ENCODE assay signal across 1 cellular context in genomic region chr20:35664544-35665206, GRCh38.
TF ChIP-seq lines count a peak whose summit lies in the region.

TSS of gene CPNE1 (minus strand) at chr20:35664900. CDS start at chr20:35632923, 31,977 bp downstream.
TSS of gene RBM12 (minus strand) at chr20:35664900. CDS start at chr20:35655322, 9,578 bp downstream.

TF ChIP-seq in HepG2, 621 proteins besides CTCF, POLR2A, EP300 and RAD21 (continued from another document and continues in another):
- no peak for TF ChIP-seq U2AF2 (IDR thresholded peaks at IDR 0.05; ENCODE audit: low read depth, low read length)
- TF ChIP-seq TMF1 (CRISPR knock-in tag; IDR thresholded peaks at IDR 0.05; ENCODE audit: low read depth): peak; percentile 98
- peak; percentile 85; the same call in 1 of the 2 replicates for TF ChIP-seq ZNF512 (CRISPR knock-in tag; IDR thresholded peaks at IDR 0.05)
- TF ChIP-seq ZNF251 (CRISPR knock-in tag; IDR thresholded peaks at IDR 0.05): peak; percentile 53; the same call in 1 of the 2 replicates
- no peak for TF ChIP-seq ARID3A (IDR thresholded peaks at IDR 0.05; ENCODE audit: low read depth, low read length)
- TF ChIP-seq ZNF12 (CRISPR knock-in tag; IDR thresholded peaks at IDR 0.05): no peak; the same call in none of the 2 replicates
- TF ChIP-seq ARID5B (CRISPR knock-in tag; IDR thresholded peaks at IDR 0.05): peak; percentile 79
- TF ChIP-seq HCFC1 (IDR thresholded peaks at IDR 0.05; ENCODE audit: low read depth, low read length): peak; percentile 53; the same call in 1 of the 2 replicates
- no peak for TF ChIP-seq HDAC6 (IDR thresholded peaks at IDR 0.05; ENCODE audit: low read depth, low read length)
- peak; percentile 97 for TF ChIP-seq ERF (CRISPR knock-in tag; IDR thresholded peaks at IDR 0.05)
- peak; percentile 74; the same call in 1 of the 2 replicates for TF ChIP-seq ZNF275 (CRISPR knock-in tag; IDR thresholded peaks at IDR 0.05; ENCODE audit: borderline replicate concordance)
- no peak for TF ChIP-seq SOX6 (IDR thresholded peaks at IDR 0.05)
- TF ChIP-seq SOX6 (CRISPR knock-in tag; IDR thresholded peaks at IDR 0.05): peak; percentile 78
- TF ChIP-seq HHEX (CRISPR knock-in tag; IDR thresholded peaks at IDR 0.05): no peak
- no peak for TF ChIP-seq HMGA1 (CRISPR knock-in tag; conservative IDR thresholded peaks at IDR 0.05)
- TF ChIP-seq ZBTB33 (CRISPR knock-in tag; IDR thresholded peaks at IDR 0.05): peak; percentile 51; the same call in 1 of the 2 replicates
- TF ChIP-seq ATRX (CRISPR knock-in tag; IDR thresholded peaks at IDR 0.05; ENCODE audit: borderline replicate concordance): no peak
- peak; percentile 97 for TF ChIP-seq IKZF4 (CRISPR knock-in tag; IDR thresholded peaks at IDR 0.05; ENCODE audit: borderline replicate concordance, low read depth, not compliant biosample characterization)
- TF ChIP-seq FUBP1 (CRISPR knock-in tag; IDR thresholded peaks at IDR 0.05; ENCODE audit: borderline replicate concordance): no peak; the same call in 1 of the 2 replicates
- 0 out of 2 replicates have a peak, but pooled peaks have one; percentile 13 for TF ChIP-seq CC2D1A (CRISPR knock-in tag; IDR thresholded peaks at IDR 0.05)
- TF ChIP-seq RFX3 (CRISPR knock-in tag; IDR thresholded peaks at IDR 0.05): no peak
- TF ChIP-seq ZNF672 (CRISPR knock-in tag; IDR thresholded peaks at IDR 0.05): no peak; the same call in 1 of the 2 replicates
- no peak for TF ChIP-seq HNRNPUL1 (IDR thresholded peaks at IDR 0.05; ENCODE audit: low read depth, low read length)
- peak; percentile 97; the same call in 1 of the 2 replicates for TF ChIP-seq ZNF713 (CRISPR knock-in tag; IDR thresholded peaks at IDR 0.05)
- no peak for TF ChIP-seq GABPA (IDR thresholded peaks at IDR 0.05; ENCODE audit: low read depth, low read length)
- peak; percentile 86 for TF ChIP-seq GABPA (CRISPR knock-in tag; IDR thresholded peaks at IDR 0.05; ENCODE audit: low read depth)
- peak; percentile 75; the same call in 1 of the 2 replicates for TF ChIP-seq ZSCAN25 (CRISPR knock-in tag; IDR thresholded peaks at IDR 0.05)
- peak; percentile 87 for TF ChIP-seq SNAPC2 (CRISPR knock-in tag; IDR thresholded peaks at IDR 0.05)
- peak; percentile 100 for TF ChIP-seq RBFOX2 (IDR thresholded peaks at IDR 0.05; ENCODE audit: low read depth, low read length)
- TF ChIP-seq ZNF205 (CRISPR knock-in tag; IDR thresholded peaks at IDR 0.05): no peak; the same call in none of the 2 replicates
- peak; percentile 91; the same call in 1 of the 2 replicates for TF ChIP-seq EED (CRISPR knock-in tag; IDR thresholded peaks at IDR 0.05)
- 0 out of 2 replicates have a peak, but pooled peaks have one; percentile 79 for TF ChIP-seq NR1H2 (CRISPR knock-in tag; IDR thresholded peaks at IDR 0.05; ENCODE audit: borderline replicate concordance, low read depth)
- no peak for TF ChIP-seq RBAK (CRISPR knock-in tag; IDR thresholded peaks at IDR 0.05)
- 0 out of 2 replicates have a peak, but pooled peaks have one; percentile 89 for TF ChIP-seq ZBTB46 (CRISPR knock-in tag; IDR thresholded peaks at IDR 0.05; ENCODE audit: borderline replicate concordance)
- peak; percentile 88 for TF ChIP-seq PAXIP1 (CRISPR knock-in tag; conservative IDR thresholded peaks at IDR 0.05)
- TF ChIP-seq ZNF660 (CRISPR knock-in tag; IDR thresholded peaks at IDR 0.05; ENCODE audit: borderline replicate concordance, low read depth): peak; percentile 97
- no peak for TF ChIP-seq ZNF282 (IDR thresholded peaks at IDR 0.05; ENCODE audit: partially characterized antibody)
- peak; percentile 98 for TF ChIP-seq ZNF556 (CRISPR knock-in tag; IDR thresholded peaks at IDR 0.05; ENCODE audit: borderline replicate concordance)
- peak; percentile 99 for TF ChIP-seq KAT7 (CRISPR knock-in tag; IDR thresholded peaks at IDR 0.05; ENCODE audit: borderline replicate concordance)
- TF ChIP-seq KDM5B (CRISPR knock-in tag; IDR thresholded peaks at IDR 0.05; ENCODE audit: borderline replicate concordance): peak; percentile 99
- peak in 1 of 2 experiments; percentile 54; a peak in 1 of 4 replicates for TF ChIP-seq NR2F1 (CRISPR knock-in tag; IDR thresholded peaks at IDR 0.05)
- peak; percentile 87 for TF ChIP-seq ZNF740 (CRISPR knock-in tag; IDR thresholded peaks at IDR 0.05)
- TF ChIP-seq ZNF772 (CRISPR knock-in tag; IDR thresholded peaks at IDR 0.05): peak; percentile 68
